Comparison of ENCODE assay signal across 8 cellular contexts in genomic region chr4:7103031-7103598, GRCh38. TPM values are rescaled to one million over a fixed set of nuclear protein-coding genes. Genes with fewer than 3 reads are reported as not detected.
A peak's percentile ranks its signal among the peaks of the same experiment; 100 is the strongest.
DNase-seq lines count a peak whose midpoint lies in the region; ATAC-seq and TF ChIP-seq lines count a peak whose summit lies in the region.

No MANE protein-coding gene starts in this region.

- peak; percentile 89 for ATAC-seq in GM21717 (IDR thresholded peaks at IDR 0.05; ENCODE audit: unreplicated experiment)
- peak; percentile 91 for ATAC-seq in omental fat pad (ENCODE audit: low FRiP score)

- peaks cover 15% of the 10 kb centered on the region for H3K4me1 ChIP-seq in DOHH2 (ENCODE audit: control insufficient read depth, low read length)
- H3K4me1 ChIP-seq in SJSA1 (replicated peaks): peaks cover 12% of the 10 kb centered on the region
- H3K4me1 ChIP-seq in testis: peaks cover 21% of the 10 kb centered on the region

- H3K9me3 ChIP-seq in DOHH2 (ENCODE audit: control insufficient read depth, insufficient read depth, low read length) (no peaks in the 10 kb centered on the region), SJSA1 (replicated peaks) (no peaks in the 10 kb centered on the region), testis (no peaks in the 10 kb centered on the region)

- H3K27ac ChIP-seq in DOHH2 (ENCODE audit: low read depth, low read length): no peak overlapping the region
- H3K27ac ChIP-seq in SJSA1: no peak overlapping the region
- peak overlapping the region; percentile 27 to 32 for H3K27ac ChIP-seq in testis

- H3K9me2 ChIP-seq in DOHH2 (replicated peaks; ENCODE audit: control insufficient read depth, low read length): no peaks in the 10 kb centered on the region

- H3K4me3 ChIP-seq in DOHH2 (ENCODE audit: low read length): peak overlapping the region; percentile 75
- peak overlapping the region; percentile 48 for H3K4me3 ChIP-seq in SJSA1
- peak overlapping the region; percentile 42 to 60 for H3K4me3 ChIP-seq in testis

- in situ Hi-C loops in KBM-7 (cut with MboI; ENCODE audit: low pct_unique_long_range_greater_than_20kb, low sequenced_read_pairs): no loop called here

- H3K36me3 ChIP-seq in DOHH2 (ENCODE audit: control insufficient read depth, low read length) (no peaks in the 10 kb centered on the region), SJSA1 (no peaks in the 10 kb centered on the region), testis (ENCODE audit: low read depth, missing control alignments) (no peaks in the 10 kb centered on the region)

- no peak for TF ChIP-seq POLR2A in testis (IDR thresholded peaks at IDR 0.05)

- intact Hi-C loops in testis (cut with DNase I; ENCODE audit: low total_unique reads): no loop called here

- DNase-seq in KBM-7 (peak; percentile 82), SJSA1 (ENCODE audit: low read depth in 1 of 2, low spot score in 2 of 2) (peak; percentile 58 to 69), glomerular visceral epithelial cell (ENCODE audit: extremely low spot score) (peak; percentile 85), omental fat pad (ENCODE audit: low spot score) (peak; percentile 64), testis (peak; percentile 95)
- DNase-seq in activated naive CD4-positive, alpha-beta T cell treated with Interleukin-2 at 50 U/mL for 16 hours: peak; percentile 82

- H3K79me2 ChIP-seq in DOHH2 (ENCODE audit: control insufficient read depth, low read length): no peaks in the 10 kb centered on the region

- no peaks in the 10 kb centered on the region for H3F3A ChIP-seq in DOHH2 (ENCODE audit: control insufficient read depth, insufficient read depth)

- 7 to 14% methylated on average over 6 to 34 of the region's 34 CpGs for WGBS in testis, 2 donors

- no peak for TF ChIP-seq CTCF in DOHH2 (IDR thresholded peaks at IDR 0.05; ENCODE audit: low read depth, low read length, poor library complexity, severe bottlenecking)
- TF ChIP-seq CTCF in omental fat pad (IDR thresholded peaks at IDR 0.05): no peak
- no peak for TF ChIP-seq CTCF in testis (IDR thresholded peaks at IDR 0.05)

- H3K27me3 ChIP-seq in DOHH2 (ENCODE audit: control insufficient read depth, low read length) (peaks cover 8% of the 10 kb centered on the region), SJSA1 (replicated peaks) (no peaks in the 10 kb centered on the region), testis (no peaks in the 10 kb centered on the region)

- H3K4me2 ChIP-seq in DOHH2 (ENCODE audit: low read length): peak overlapping the region; percentile 90

- no peaks in the 10 kb centered on the region for H4K20me1 ChIP-seq in DOHH2 (ENCODE audit: control insufficient read depth, insufficient read depth, low read depth, low read length)

RNA-seq across cellular contexts. Expression of gene GRPEL1, which starts 35.3 kb away (rescaled TPM):
- 21.1 and 24.5 TPM in 2 replicates for total RNA-seq in SJSA1 (2014; rRNA removed; shearing (Covaris generic))
- total RNA-seq in omental fat pad (10 to 100 TPM; 25.4 to 62.1 (median 33.8) TPM), testis (10 to 100 TPM; 40.8 to 58.5 TPM)
- 88.6 TPM for polyA plus RNA-seq in testis (ENCODE audit: insufficient read depth, low read depth, low replicate concordance)

RNA-seq across cellular contexts. Expression of gene TADA2B, which starts 59.9 kb away (rescaled TPM):
- total RNA-seq in SJSA1 (2014; rRNA removed; shearing (Covaris generic)): 2.8 and 7.7 TPM in 2 replicates
- total RNA-seq in omental fat pad (10 to 100 TPM; 12.2 to 20.5 (median 16.5) TPM), testis (10 to 100 TPM; 42.2 to 47.6 TPM)
- 34.5 TPM for polyA plus RNA-seq in testis (ENCODE audit: insufficient read depth, low read depth, low replicate concordance)

Comparison
In these comparisons a context has a peak if more than half of its experiments do, and no peak if none do; other contexts are left out.
1. H3K27ac ChIP-seq: peak in testis (2 of 2); none in DOHH2 (single experiment) and SJSA1 (single experiment).
2. Peak in every context shown above with its lines, with median percentiles within 50 percentile points of each other: H3K4me3 ChIP-seq and DNase-seq.